ENCODE assay signal across 1 cellular context in the genomic region with DNA sequence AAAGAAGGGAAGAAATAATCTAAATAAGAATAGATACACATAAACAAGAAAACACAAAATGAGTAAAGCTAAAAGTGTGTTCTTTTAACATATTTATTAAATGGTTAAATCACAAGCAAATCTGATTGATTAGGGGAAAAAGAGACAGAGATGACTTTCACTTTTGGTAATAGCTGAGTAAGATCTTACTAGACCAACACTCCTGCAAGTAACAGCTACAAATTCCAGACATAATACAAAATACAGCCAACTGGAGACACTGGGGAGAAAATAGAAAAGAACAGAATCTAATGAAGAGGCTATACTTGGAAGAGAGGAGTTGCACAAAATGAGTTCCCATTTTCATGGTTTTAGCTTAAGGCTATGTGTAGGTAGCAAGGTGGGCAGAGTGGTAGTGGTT.
TF ChIP-seq lines count a peak whose summit lies in the region.

No MANE protein-coding gene starts in this region.

TF ChIP-seq in HCT116, 20 proteins besides CTCF, POLR2A, EP300 and RAD21:
- TF ChIP-seq SRF (IDR thresholded peaks at IDR 0.05; ENCODE audit: low read depth) (no peak), ELF1 (IDR thresholded peaks at IDR 0.05; ENCODE audit: borderline replicate concordance, low read depth) (no peak), POLR2AphosphoS5 (IDR thresholded peaks at IDR 0.05; ENCODE audit: low read depth, low read length) (no peak), SP1 (IDR thresholded peaks at IDR 0.05; ENCODE audit: low read depth) (no peak), JUND (IDR thresholded peaks at IDR 0.05) (no peak), EGR1 (IDR thresholded peaks at IDR 0.05; ENCODE audit: low read depth) (no peak), TCF7L2 (IDR thresholded peaks at IDR 0.05; ENCODE audit: borderline replicate concordance, extremely low read depth, insufficient read depth, insufficient read length) (no peak), EZH2phosphoT487 (IDR thresholded peaks at IDR 0.05; ENCODE audit: borderline replicate concordance) (no peak), ZNF274 (IDR thresholded peaks at IDR 0.05; ENCODE audit: low read depth, low read length) (no peak), SIN3A (IDR thresholded peaks at IDR 0.05; ENCODE audit: low read depth) (no peak), FOSL1 (IDR thresholded peaks at IDR 0.05; ENCODE audit: low read depth) (no peak), YY1 (IDR thresholded peaks at IDR 0.05; ENCODE audit: extremely low read depth, insufficient replicate concordance, low read depth, low read length) (no peak), EZH2 (IDR thresholded peaks at IDR 0.05) (no peak)
- TF ChIP-seq, protein P1, sequence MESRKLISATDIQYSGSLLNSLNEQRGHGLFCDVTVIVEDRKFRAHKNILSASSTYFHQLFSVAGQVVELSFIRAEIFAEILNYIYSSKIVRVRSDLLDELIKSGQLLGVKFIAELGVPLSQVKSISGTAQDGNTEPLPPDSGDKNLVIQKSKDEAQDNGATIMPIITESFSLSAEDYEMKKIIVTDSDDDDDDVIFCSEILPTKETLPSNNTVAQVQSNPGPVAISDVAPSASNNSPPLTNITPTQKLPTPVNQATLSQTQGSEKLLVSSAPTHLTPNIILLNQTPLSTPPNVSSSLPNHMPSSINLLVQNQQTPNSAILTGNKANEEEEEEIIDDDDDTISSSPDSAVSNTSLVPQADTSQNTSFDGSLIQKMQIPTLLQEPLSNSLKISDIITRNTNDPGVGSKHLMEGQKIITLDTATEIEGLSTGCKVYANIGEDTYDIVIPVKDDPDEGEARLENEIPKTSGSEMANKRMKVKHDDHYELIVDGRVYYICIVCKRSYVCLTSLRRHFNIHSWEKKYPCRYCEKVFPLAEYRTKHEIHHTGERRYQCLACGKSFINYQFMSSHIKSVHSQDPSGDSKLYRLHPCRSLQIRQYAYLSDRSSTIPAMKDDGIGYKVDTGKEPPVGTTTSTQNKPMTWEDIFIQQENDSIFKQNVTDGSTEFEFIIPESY (IDR thresholded peaks at IDR 0.05; ENCODE audit: extremely low read depth, insufficient replicate concordance, low read length): no peak
- TF ChIP-seq, protein P2, sequence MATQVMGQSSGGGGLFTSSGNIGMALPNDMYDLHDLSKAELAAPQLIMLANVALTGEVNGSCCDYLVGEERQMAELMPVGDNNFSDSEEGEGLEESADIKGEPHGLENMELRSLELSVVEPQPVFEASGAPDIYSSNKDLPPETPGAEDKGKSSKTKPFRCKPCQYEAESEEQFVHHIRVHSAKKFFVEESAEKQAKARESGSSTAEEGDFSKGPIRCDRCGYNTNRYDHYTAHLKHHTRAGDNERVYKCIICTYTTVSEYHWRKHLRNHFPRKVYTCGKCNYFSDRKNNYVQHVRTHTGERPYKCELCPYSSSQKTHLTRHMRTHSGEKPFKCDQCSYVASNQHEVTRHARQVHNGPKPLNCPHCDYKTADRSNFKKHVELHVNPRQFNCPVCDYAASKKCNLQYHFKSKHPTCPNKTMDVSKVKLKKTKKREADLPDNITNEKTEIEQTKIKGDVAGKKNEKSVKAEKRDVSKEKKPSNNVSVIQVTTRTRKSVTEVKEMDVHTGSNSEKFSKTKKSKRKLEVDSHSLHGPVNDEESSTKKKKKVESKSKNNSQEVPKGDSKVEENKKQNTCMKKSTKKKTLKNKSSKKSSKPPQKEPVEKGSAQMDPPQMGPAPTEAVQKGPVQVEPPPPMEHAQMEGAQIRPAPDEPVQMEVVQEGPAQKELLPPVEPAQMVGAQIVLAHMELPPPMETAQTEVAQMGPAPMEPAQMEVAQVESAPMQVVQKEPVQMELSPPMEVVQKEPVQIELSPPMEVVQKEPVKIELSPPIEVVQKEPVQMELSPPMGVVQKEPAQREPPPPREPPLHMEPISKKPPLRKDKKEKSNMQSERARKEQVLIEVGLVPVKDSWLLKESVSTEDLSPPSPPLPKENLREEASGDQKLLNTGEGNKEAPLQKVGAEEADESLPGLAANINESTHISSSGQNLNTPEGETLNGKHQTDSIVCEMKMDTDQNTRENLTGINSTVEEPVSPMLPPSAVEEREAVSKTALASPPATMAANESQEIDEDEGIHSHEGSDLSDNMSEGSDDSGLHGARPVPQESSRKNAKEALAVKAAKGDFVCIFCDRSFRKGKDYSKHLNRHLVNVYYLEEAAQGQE (IDR thresholded peaks at IDR 0.05; ENCODE audit: low read depth): no peak
- TF ChIP-seq, protein P3, sequence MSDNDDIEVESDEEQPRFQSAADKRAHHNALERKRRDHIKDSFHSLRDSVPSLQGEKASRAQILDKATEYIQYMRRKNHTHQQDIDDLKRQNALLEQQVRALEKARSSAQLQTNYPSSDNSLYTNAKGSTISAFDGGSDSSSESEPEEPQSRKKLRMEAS (IDR thresholded peaks at IDR 0.05): no peak
- TF ChIP-seq, protein P4, sequence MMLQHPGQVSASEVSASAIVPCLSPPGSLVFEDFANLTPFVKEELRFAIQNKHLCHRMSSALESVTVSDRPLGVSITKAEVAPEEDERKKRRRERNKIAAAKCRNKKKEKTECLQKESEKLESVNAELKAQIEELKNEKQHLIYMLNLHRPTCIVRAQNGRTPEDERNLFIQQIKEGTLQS (IDR thresholded peaks at IDR 0.05): no peak
